ENCODE assay signal across 14 cellular contexts in the genomic region with DNA sequence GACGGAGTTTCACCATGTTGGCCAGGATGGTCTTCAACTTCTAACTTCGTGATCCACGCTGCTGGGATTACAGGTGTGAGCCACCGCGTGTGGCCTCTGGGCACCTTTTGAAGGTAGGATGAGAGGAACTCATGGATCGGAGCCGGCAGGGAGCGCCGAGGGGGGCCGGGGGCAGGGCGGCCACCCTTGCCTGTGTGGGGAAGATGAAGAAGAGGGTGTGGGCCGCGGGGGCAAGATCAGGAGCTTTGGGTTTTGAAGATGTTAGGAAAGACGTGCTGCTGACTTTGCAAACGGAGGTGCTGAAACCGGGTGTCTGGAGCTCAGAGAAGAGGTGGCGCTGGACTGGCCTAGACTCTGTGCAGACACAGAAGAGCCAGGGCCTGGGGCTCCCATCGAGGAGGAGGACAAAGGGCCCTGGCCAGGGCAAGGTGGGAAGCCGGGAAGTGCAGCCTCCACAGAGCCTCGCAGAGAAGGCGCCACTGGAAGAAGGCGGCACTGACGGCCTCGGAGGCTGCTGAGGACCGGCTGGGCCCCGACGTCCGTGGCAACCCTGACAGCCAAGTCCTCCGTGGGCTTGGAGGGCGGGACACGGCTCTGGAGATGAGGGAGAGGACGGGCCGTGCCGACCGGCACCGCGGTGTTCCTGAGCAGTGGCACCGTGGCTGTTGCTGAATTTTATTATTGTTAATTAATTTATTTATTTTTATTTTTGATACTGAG. TPM values are rescaled to one million over a fixed set of nuclear protein-coding genes. Genes with fewer than 3 reads are reported as not detected.
DNase-seq lines count a peak whose midpoint lies in the region; ATAC-seq and TF ChIP-seq lines count a peak whose summit lies in the region.
"Had no signal": no experiment of that assay in that cellular context is flagged by ENCODE, and none has a peak within 500 bp of the region (broad histone marks: within the 10 kb centered on the region; RNA-seq: fewer than 3 reads in every experiment).

No MANE protein-coding gene starts in this region.

- no TSS peak for BruUV-seq in Caco-2 (replicated peaks; lab: Mats Ljungman, UMichigan)

- H3K4me3 ChIP-seq in Caco-2 (ENCODE audit: low read depth, low read length), result no peak overlapping the region
- no peak overlapping the region for H3K4me3 ChIP-seq in naive thymus-derived CD4-positive, alpha-beta T cell (ENCODE audit: low read length)

- H3K27me3 ChIP-seq in Caco-2 (replicated peaks; ENCODE audit: control insufficient read depth, insufficient read depth, low read length), result no peaks in the 10 kb centered on the region
- peaks cover 3 to 16% of the 10 kb centered on the region in 2 donors for H3K27me3 ChIP-seq in naive thymus-derived CD4-positive, alpha-beta T cell (ENCODE audit: control insufficient read depth in 2 of 2, insufficient read depth in 2 of 2, low read length in 2 of 2)

- no peak overlapping the region for H3K27ac ChIP-seq in naive thymus-derived CD4-positive, alpha-beta T cell (ENCODE audit: low read depth, low read length)
- H3K27ac ChIP-seq: suprapubic skin had no signal

- H3K4me1 ChIP-seq in Caco-2, result peaks cover 31% of the 10 kb centered on the region
- H3K4me1 ChIP-seq in naive thymus-derived CD4-positive, alpha-beta T cell (ENCODE audit: control insufficient read depth in 2 of 2, insufficient read depth in 2 of 2, low read length in 2 of 2), result peaks cover 4 to 22% of the 10 kb centered on the region in 2 donors

- no peak overlapping the region for H3K27ac Mint-ChIP-seq in Caco-2 (ENCODE audit: unreplicated experiment)
- H3K27ac Mint-ChIP-seq in HFFc6, result no peak overlapping the region
- no peak overlapping the region for H3K27ac Mint-ChIP-seq in activated naive CD8-positive, alpha-beta T cell treated with anti-CD3 and anti-CD28 coated beads, Interleukin-2, amount 50 U/mL, for 24 hours
- H3K27ac Mint-ChIP-seq in naive thymus-derived CD4-positive, alpha-beta T cell, result peak overlapping the region in 1 of 9 donors; percentile 38

- TF ChIP-seq CTCF in Caco-2 (IDR thresholded peaks at IDR 0.05; ENCODE audit: insufficient read depth in 1 of 2, low read depth in 1 of 2, low read length in 1 of 2, severe bottlenecking in 1 of 2, unreplicated experiment in 1 of 2), result no peak
- TF ChIP-seq CTCF in HFFc6 (IDR thresholded peaks at IDR 0.05), result no peak

- peak overlapping the region; percentile 80 for H3K4me3 Mint-ChIP-seq in Caco-2 (ENCODE audit: unreplicated experiment)
- H3K4me3 Mint-ChIP-seq in HFFc6, result peak overlapping the region; percentile 42; the same call in 1 of the 2 replicates
- peak overlapping the region; percentile 81 for H3K4me3 Mint-ChIP-seq in activated naive CD8-positive, alpha-beta T cell treated with anti-CD3 and anti-CD28 coated beads, Interleukin-2, amount 50 U/mL, for 24 hours
- peak overlapping the region in 8 of 10 donors; percentile 29 to 81 (median 52) for H3K4me3 Mint-ChIP-seq in naive thymus-derived CD4-positive, alpha-beta T cell

- CTCF ChIA-PET in Caco-2 (lab: Charles Lee), result no interaction called here
- CTCF ChIA-PET in naive thymus-derived CD4-positive, alpha-beta T cell (lab: Charles Lee), result no interaction called here

- H3K9me3 Mint-ChIP-seq in Caco-2 (ENCODE audit: unreplicated experiment) (no peaks in the 10 kb centered on the region), HFFc6 (no peaks in the 10 kb centered on the region)
- no peaks in the 10 kb centered on the region for H3K9me3 Mint-ChIP-seq in activated naive CD8-positive, alpha-beta T cell treated with anti-CD3 and anti-CD28 coated beads, Interleukin-2, amount 50 U/mL, for 24 hours
- no peaks in the 10 kb centered on the region for H3K9me3 Mint-ChIP-seq in naive thymus-derived CD4-positive, alpha-beta T cell

- H3K27me3 Mint-ChIP-seq in Caco-2 (ENCODE audit: insufficient read depth, unreplicated experiment), result no peaks in the 10 kb centered on the region
- H3K27me3 Mint-ChIP-seq in HFFc6 (ENCODE audit: insufficient read depth), result peaks cover 13% of the 10 kb centered on the region
- H3K27me3 Mint-ChIP-seq in activated naive CD8-positive, alpha-beta T cell treated with anti-CD3 and anti-CD28 coated beads, Interleukin-2, amount 50 U/mL, for 24 hours, result peaks cover 22% of the 10 kb centered on the region
- H3K27me3 Mint-ChIP-seq in naive thymus-derived CD4-positive, alpha-beta T cell, result peaks cover 7 to 35% (median 13%) of the 10 kb centered on the region in 5 donors

- no peaks in the 10 kb centered on the region for H3K36me3 ChIP-seq in Caco-2 (ENCODE audit: control insufficient read depth, insufficient read depth, low read length)
- H3K36me3 ChIP-seq in naive thymus-derived CD4-positive, alpha-beta T cell (ENCODE audit: control insufficient read depth in 2 of 3, insufficient read depth in 3 of 3, low read length in 3 of 3), result no peaks in the 10 kb centered on the region

- POLR2A ChIA-PET in Caco-2 (lab: Charles Lee), result no interaction called here
- POLR2A ChIA-PET in naive thymus-derived CD4-positive, alpha-beta T cell (lab: Charles Lee), result no interaction called here

- H3K36me3 Mint-ChIP-seq in Caco-2 (ENCODE audit: insufficient read depth, unreplicated experiment) (peaks cover 37% of the 10 kb centered on the region), HFFc6 (ENCODE audit: low read depth) (peaks cover 2% of the 10 kb centered on the region)
- peaks cover 6% of the 10 kb centered on the region for H3K36me3 Mint-ChIP-seq in activated naive CD8-positive, alpha-beta T cell treated with anti-CD3 and anti-CD28 coated beads, Interleukin-2, amount 50 U/mL, for 24 hours (ENCODE audit: low read depth)
- H3K36me3 Mint-ChIP-seq in naive thymus-derived CD4-positive, alpha-beta T cell, result no peaks in the 10 kb centered on the region

- intact Hi-C loops in Caco-2 (cut with micrococcal nuclease; ENCODE audit: unreplicated experiment), result loop anchor here (5.0 kb wide), 1 partner anchor 78 kb away; a partner anchor contains a TSS
- intact Hi-C loops in naive thymus-derived CD4-positive, alpha-beta T cell (cut with micrococcal nuclease), result no loop called here

- H3K4me1 Mint-ChIP-seq in Caco-2 (ENCODE audit: low read depth, unreplicated experiment) (peaks cover 7% of the 10 kb centered on the region), HFFc6 (ENCODE audit: low read depth) (peaks cover 9% of the 10 kb centered on the region; the same call in 1 of the 2 replicates)
- H3K4me1 Mint-ChIP-seq in activated naive CD8-positive, alpha-beta T cell treated with anti-CD3 and anti-CD28 coated beads, Interleukin-2, amount 50 U/mL, for 24 hours, result peaks cover 40% of the 10 kb centered on the region
- H3K4me1 Mint-ChIP-seq in naive thymus-derived CD4-positive, alpha-beta T cell, result peaks cover 0 to 21% (median 6%) of the 10 kb centered on the region in 7 donors

- H3K9me3 ChIP-seq in Caco-2, result no peaks in the 10 kb centered on the region
- no peaks in the 10 kb centered on the region for H3K9me3 ChIP-seq in naive thymus-derived CD4-positive, alpha-beta T cell (ENCODE audit: control insufficient read depth in 2 of 3, low read length in 3 of 3)
- H3K9me3 ChIP-seq: suprapubic skin had no signal

- no peak for ATAC-seq in activated naive CD8-positive, alpha-beta T cell treated with anti-CD3 and anti-CD28 coated beads, Interleukin-2, amount 50 U/mL, for 24 hours
- no peak for ATAC-seq in naive thymus-derived CD4-positive, alpha-beta T cell
- ATAC-seq in HG03460 (IDR thresholded peaks at IDR 0.05; ENCODE audit: unreplicated experiment), result no peak

- no peak for DNase-seq in Caco-2
- no peak for DNase-seq in HFFc6
- DNase-seq in activated naive CD8-positive, alpha-beta T cell treated with anti-CD3 and anti-CD28 coated beads, Interleukin-2, amount 50 U/mL, for 24 hours, result no peak
- no peak for DNase-seq in naive thymus-derived CD4-positive, alpha-beta T cell
- no peak for DNase-seq in NOMO-1 treated with dmso at 0.1 percent for 144 hours (lab: John Stamatoyannopoulos, UW; ENCODE audit: unreplicated experiment)
- DNase-seq in hippocampal formation (lab: John Stamatoyannopoulos, UW), result no peak
- no peak for DNase-seq in cerebellum (ENCODE audit: low spot score)
- DNase-seq: activated CD4-positive, CD25-positive, alpha-beta regulatory T cell treated with anti-CD3 and anti-CD28 coated beads, Interleukin-2, amount 50 U/mL, for 72 hours; DMS153; effector CD4-positive, alpha-beta T cell; NCI-H446; SIG-M5 had no signal

RNA-seq across cellular contexts. Expression of a gene that starts 13.7 kb away (rescaled TPM):
- 0.56 and 0.57 TPM in 2 replicates for total RNA-seq in Caco-2 (2022)
- not detected for total RNA-seq in HFFc6 (2021; fragmentation: NEBNext Ultra II Directional; extraction: Animal tissue kit (Norgen Biotek cat#: 25700))
- total RNA-seq in naive thymus-derived CD4-positive, alpha-beta T cell, result under 1 TPM in 1 of 5 experiments, not detected in 4; 0.32 TPM
- polyA plus RNA-seq in naive thymus-derived CD4-positive, alpha-beta T cell, result not detected
- total RNA-seq in cerebellum, result not detected

RNA-seq across cellular contexts. Expression of a gene that starts 40.5 kb away (rescaled TPM):
- total RNA-seq in Caco-2 (2022) (176 and 188 TPM in 2 replicates), cerebellum (71.5 TPM)
- total RNA-seq in HFFc6 (2021; fragmentation: NEBNext Ultra II Directional; extraction: Animal tissue kit (Norgen Biotek cat#: 25700)), result 100 to 1,000 TPM; 131 to 164 (median 140) TPM
- 10 to 100 TPM in 1 of 5 experiments, 1 to 10 TPM in 4; 1.8 to 10.9 (median 4.9) TPM for total RNA-seq in naive thymus-derived CD4-positive, alpha-beta T cell
- 1 to 10 TPM in 1 of 2 donors, under 1 TPM in 1; 0.19 to 1.2 TPM for polyA plus RNA-seq in naive thymus-derived CD4-positive, alpha-beta T cell

RNA-seq across cellular contexts. Expression of a gene that starts 47.1 kb away (rescaled TPM):
- total RNA-seq in Caco-2 (2022) (55.5 and 63.1 TPM in 2 replicates), cerebellum (10.3 TPM)
- 10 to 100 TPM; 38.4 to 89.1 (median 42.1) TPM for total RNA-seq in HFFc6 (2021; fragmentation: NEBNext Ultra II Directional; extraction: Animal tissue kit (Norgen Biotek cat#: 25700))
- 100 to 1,000 TPM in 1 of 5 experiments, 10 to 100 TPM in 4; 17.4 to 227 (median 25.4) TPM for total RNA-seq in naive thymus-derived CD4-positive, alpha-beta T cell
- polyA plus RNA-seq in naive thymus-derived CD4-positive, alpha-beta T cell, result 100 to 1,000 TPM; 114 to 218 TPM

RNA-seq across cellular contexts. Expression of a gene that starts 55.4 kb away (rescaled TPM):
- total RNA-seq in Caco-2 (2022) (12.9 and 14.0 TPM in 2 replicates), cerebellum (11.3 TPM)
- total RNA-seq in HFFc6 (2021; fragmentation: NEBNext Ultra II Directional; extraction: Animal tissue kit (Norgen Biotek cat#: 25700)), result 10 to 100 TPM in 1 of 6 experiments, 1 to 10 TPM in 5; 8.7 to 10.3 (median 9.6) TPM
- 10 to 100 TPM; 17.6 to 21.9 (median 19.6) TPM for total RNA-seq in naive thymus-derived CD4-positive, alpha-beta T cell
- polyA plus RNA-seq in naive thymus-derived CD4-positive, alpha-beta T cell, result 10 to 100 TPM in 1 of 2 donors, 1 to 10 TPM in 1; 6.4 to 10.5 TPM
